ENCODE assay signal across 17 cellular contexts in genomic region chr10:77578583-77579227, GRCh38. TPM values are rescaled to one million over a fixed set of nuclear protein-coding genes. Genes with fewer than 3 reads are reported as not detected.
DNase-seq lines count a peak whose midpoint lies in the region; ATAC-seq, FAIRE-seq and TF ChIP-seq lines count a peak whose summit lies in the region.
"Had no signal": no experiment of that assay in that cellular context is flagged by ENCODE, and none has a peak within 500 bp of the region (broad histone marks: within the 10 kb centered on the region; RNA-seq: fewer than 3 reads in every experiment).

No MANE protein-coding gene starts in this region.

- no peaks in the 10 kb centered on the region for H3K9me3 ChIP-seq in mucosa of descending colon
- H3K9me3 ChIP-seq: colonic mucosa, lower lobe of right lung, right lobe of liver had no signal

- intact Hi-C loops in mucosa of descending colon (cut with DNase I, micrococcal nuclease), result no loop called here

- H3K4me3 ChIP-seq in epithelial cell of esophagus (ENCODE audit: low read length) (no peak overlapping the region), mucosa of descending colon (no peak overlapping the region)
- H3K4me3 ChIP-seq: colonic mucosa, lower lobe of right lung, right lobe of liver had no signal

- no peak for ATAC-seq in mucosa of descending colon
- ATAC-seq: lower lobe of right lung had no signal

- H3K4me1 ChIP-seq in mucosa of descending colon (ENCODE audit: low read depth), result no peaks in the 10 kb centered on the region
- H3K4me1 ChIP-seq: colonic mucosa, lower lobe of right lung had no signal

- H3K36me3 ChIP-seq in mucosa of descending colon (ENCODE audit: low read depth), result no peaks in the 10 kb centered on the region
- H3K36me3 ChIP-seq: colonic mucosa, lower lobe of right lung, right lobe of liver had no signal

- DNase-seq in Daoy (ENCODE audit: low read depth) (peak; percentile 80), RCC 7860 (ENCODE audit: low spot score) (peak; percentile 87), epithelial cell of esophagus (ENCODE audit: low read depth) (peak; percentile 82), renal cortical epithelial cell (ENCODE audit: low read depth) (peak; percentile 81), NOMO-1 (lab: John Stamatoyannopoulos, UW; ENCODE audit: unreplicated experiment in 2 of 2) (no peak), mucosa of descending colon (no peak), NCI-H187 treated with DMSO at 0.1 percent for 48 hours (lab: John Stamatoyannopoulos, UW) (no peak)
- no peak for DNase-seq in stimulated activated CD4-positive, alpha-beta T cell treated with anti-CD3 and anti-CD28 coated beads, Interleukin-4, amount 100 ng/mL, for 4 hours
- DNase-seq: activated CD4-positive, alpha-beta T cell treated with anti-CD3 and anti-CD28 coated beads, Interleukin-2, amount 10 ng/mL, durations not matched to agents 7 days and 5 days; activated naive CD8-positive, alpha-beta T cell treated with anti-CD3 and anti-CD28 coated beads for 36 hours; activated T-cell treated with anti-CD3 and anti-CD28 coated beads, Interleukin-2, amount 50 U/mL, for 24 hours; colonic mucosa; lower lobe of right lung; MV-4-11; NCI-H2107; right lobe of liver; T-helper 9 cell had no signal

- FAIRE-seq in RCC 7860 (lab: Jason Lieb, UNC), result peak; percentile 85

- TF ChIP-seq CTCF in epithelial cell of esophagus (IDR thresholded peaks at IDR 0.05; ENCODE audit: insufficient read depth, low read depth, low read length, missing control alignments) (no peak), mucosa of descending colon (IDR thresholded peaks at IDR 0.05) (no peak)

RNA-seq across cellular contexts. Expression of gene KCNMA1, which starts 58.9 kb away (rescaled TPM):
- total RNA-seq in Daoy (2014; rRNA removed; shearing (Covaris generic)), result 28.8 and 32.8 TPM in 2 replicates
- 12.9 and 17.7 TPM in 2 replicates for total RNA-seq in renal cortical epithelial cell
- total RNA-seq in mucosa of descending colon, result 100 to 1,000 TPM in 1 of 3 donors, 10 to 100 TPM in 2; 45.4 to 312 (median 62.4) TPM
- total RNA-seq: activated CD4-positive, alpha-beta T cell treated with anti-CD3 and anti-CD28 coated beads, Interleukin-2, amount 10 ng/mL, durations not matched to agents 7 days and 5 days; activated naive CD8-positive, alpha-beta T cell treated with anti-CD3 and anti-CD28 coated beads for 36 hours had no signal

Comparison
In these comparisons a context has a peak if more than half of its experiments do, and no peak if none do; other contexts are left out.
1. DNase-seq: peak in Daoy (single experiment), RCC 7860 (single experiment), epithelial cell of esophagus (single experiment) and renal cortical epithelial cell (single experiment); none in stimulated activated CD4-positive, alpha-beta T cell treated with anti-CD3 and anti-CD28 coated beads, Interleukin-4, amount 100 ng/mL, for 4 hours (0 of 2), NOMO-1 (0 of 2), mucosa of descending colon (0 of 3) and NCI-H187 treated with DMSO at 0.1 percent for 48 hours (single experiment).